ENCODE assay signal across 10 cellular contexts in genomic region chr17:43979671-43980070, GRCh38. TPM values are rescaled to one million over a fixed set of nuclear protein-coding genes. Genes with fewer than 3 reads are reported as not detected.
"Had no signal": no experiment of that assay in that cellular context is flagged by ENCODE, and none has a peak within 500 bp of the region (broad histone marks: within the 10 kb centered on the region; RNA-seq: fewer than 3 reads in every experiment).

No MANE protein-coding gene starts in this region.

- DNase-seq: GOT3, H7, KBM-7 had no signal

- H3K9me3 ChIP-seq: HAP-1 had no signal

- ATAC-seq: HCT116 had no signal

- H3K36me3 ChIP-seq: HAP-1 had no signal

- FAIRE-seq: HTR-8/SVneo had no signal

- H3K4me1 ChIP-seq: HAP-1 had no signal

- H3K4me3 ChIP-seq: GM23248, HAP-1 had no signal

- H3K9ac ChIP-seq: GM23248 had no signal

- H3K27ac ChIP-seq: GM23248 had no signal

- H2AFZ ChIP-seq: GM23248 had no signal

RNA-seq across cellular contexts. Expression of gene PYY, which starts 25.9 kb away (rescaled TPM):
- total RNA-seq: GM23248, HT-29 had no signal
- polyA plus RNA-seq: GM23248, IgD-negative memory B cell had no signal

RNA-seq across cellular contexts. Expression of gene PPY, which starts 37.4 kb away (rescaled TPM):
- total RNA-seq: GM23248, H4, H7, HT-29 had no signal
- polyA plus RNA-seq: GM23248, IgD-negative memory B cell had no signal
